ENCODE assay signal across 9 cellular contexts in the genomic region with DNA sequence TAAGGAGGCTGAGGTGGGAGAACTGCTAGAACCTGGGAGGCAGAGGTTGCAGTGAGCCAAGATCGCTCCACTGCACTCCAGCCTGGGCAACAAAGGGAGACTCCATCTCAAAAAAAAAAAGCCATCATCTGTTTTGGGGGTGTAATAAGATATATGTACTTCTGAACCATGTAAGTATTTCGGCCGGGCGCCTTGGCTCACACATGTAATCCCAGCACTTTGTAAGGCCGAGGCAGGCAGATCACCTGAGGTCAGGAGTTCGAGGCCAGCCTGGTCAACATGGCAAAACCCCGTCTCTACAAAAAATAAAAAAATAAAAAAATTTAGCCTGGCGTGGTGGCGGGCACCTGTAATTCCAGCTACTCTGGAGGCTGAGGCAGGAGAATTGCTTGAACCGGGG. TPM values are rescaled to one million over a fixed set of nuclear protein-coding genes. Genes with fewer than 3 reads are reported as not detected.
"Had no signal": no experiment of that assay in that cellular context is flagged by ENCODE, and none has a peak within 500 bp of the region (broad histone marks: within the 10 kb centered on the region; RNA-seq: fewer than 3 reads in every experiment).

No MANE protein-coding gene starts in this region.

RNA-seq across cellular contexts. Expression of a gene that starts 36.9 kb away (rescaled TPM):
- total RNA-seq: HepG2, HT1080, IMR-90, M059J, PC-9, Peyer's patch, Right ventricle myocardium superior, RPMI7951, SJSA1 had no signal
- polyA plus RNA-seq: HepG2, IMR-90 had no signal
